ENCODE assay signal across 19 cellular contexts in the genomic region with DNA sequence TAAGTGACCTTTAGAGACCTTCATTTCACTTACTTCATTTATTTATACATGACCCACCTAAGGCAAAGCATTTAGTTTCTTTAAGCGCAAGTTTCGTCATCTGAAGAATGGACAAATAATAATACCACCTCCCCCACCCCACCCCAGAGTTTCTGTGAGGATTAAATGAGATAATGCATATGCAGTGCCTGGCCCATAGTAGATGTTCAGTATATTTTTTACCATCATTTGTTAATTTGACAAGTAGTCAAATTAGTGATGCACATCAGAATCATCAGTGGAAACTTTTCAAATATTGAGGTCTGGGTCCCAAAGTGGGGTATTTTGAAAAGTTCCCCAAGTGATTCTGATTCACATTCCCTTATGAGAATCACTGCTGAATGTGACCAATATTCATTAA.
"Had no signal": no experiment of that assay in that cellular context is flagged by ENCODE, and none has a peak within 500 bp of the region (broad histone marks: within the 10 kb centered on the region; RNA-seq: fewer than 3 reads in every experiment).

No MANE protein-coding gene starts in this region.

- H3K27me3 ChIP-seq: right atrium auricular region, suprapubic skin had no signal

- H3K36me3 ChIP-seq: right atrium auricular region, suprapubic skin, WERI-Rb-1 had no signal

- H3K27ac Mint-ChIP-seq: activated CD4-positive, alpha-beta T cell treated with anti-CD3 and anti-CD28 coated beads for 36 hours; activated CD8-positive, alpha-beta T cell treated with anti-CD3 and anti-CD28 coated beads for 36 hours; activated naive CD4-positive, alpha-beta T cell treated with anti-CD3 and anti-CD28 coated beads, Interleukin-2, amount 50 U/mL, for 72 hours; nephron had no signal

- H3K4me1 ChIP-seq: right atrium auricular region, suprapubic skin had no signal

- ATAC-seq: activated CD4-positive, alpha-beta T cell treated with anti-CD3 and anti-CD28 coated beads for 36 hours; activated CD8-positive, alpha-beta T cell treated with anti-CD3 and anti-CD28 coated beads for 36 hours; activated naive CD4-positive, alpha-beta T cell treated with anti-CD3 and anti-CD28 coated beads, Interleukin-2, amount 50 U/mL, for 72 hours; activated T-cell treated with anti-CD3 and anti-CD28 coated beads, Interleukin-2, amount 50 U/mL, for 4 hours; left ventricle myocardium superior had no signal

- H3K27ac ChIP-seq: right atrium auricular region, suprapubic skin, WERI-Rb-1 had no signal

- DNase-seq: activated CD4-positive, alpha-beta T cell treated with anti-CD3 and anti-CD28 coated beads for 36 hours; activated CD8-positive, alpha-beta T cell treated with anti-CD3 and anti-CD28 coated beads for 36 hours; activated effector memory CD4-positive, alpha-beta T cell treated with anti-CD3 and anti-CD28 coated beads, Interleukin-2, amount 50 U/mL, for 16 hours; activated T-cell treated with anti-CD3 and anti-CD28 coated beads, Interleukin-2, amount 50 U/mL, for 4 hours; amniotic stem cell; erythroblast; hippocampal formation; left ventricle myocardium superior; mesenchymal stem cell; occipital lobe; stimulated activated CD4-positive, alpha-beta T cell treated with anti-CD3 and anti-CD28 coated beads, Interleukin-15, amount 100 ng/mL, for 24 hours; stimulated activated CD4-positive, alpha-beta T cell treated with anti-CD3 and anti-CD28 coated beads, Interleukin-4, amount 100 ng/mL, for 24 hours; trophoblast cell had no signal

- H3K4me3 ChIP-seq: right atrium auricular region, suprapubic skin had no signal

- H3K9me3 ChIP-seq: right atrium auricular region, suprapubic skin had no signal

- H3K4me3 Mint-ChIP-seq: activated CD4-positive, alpha-beta T cell treated with anti-CD3 and anti-CD28 coated beads for 36 hours; activated CD8-positive, alpha-beta T cell treated with anti-CD3 and anti-CD28 coated beads for 36 hours; activated T-cell treated with anti-CD3 and anti-CD28 coated beads, Interleukin-2, amount 50 U/mL, for 4 hours; nephron had no signal

- H3K4me1 Mint-ChIP-seq: nephron had no signal

- H3K9me3 Mint-ChIP-seq: activated CD8-positive, alpha-beta T cell treated with anti-CD3 and anti-CD28 coated beads for 36 hours; activated T-cell treated with anti-CD3 and anti-CD28 coated beads, Interleukin-2, amount 50 U/mL, for 4 hours; nephron had no signal

- H3K27me3 Mint-ChIP-seq: activated CD8-positive, alpha-beta T cell treated with anti-CD3 and anti-CD28 coated beads for 36 hours; stimulated activated naive CD8-positive, alpha-beta T cell treated with anti-CD3 and anti-CD28 coated beads, Interleukin-15, Interleukin-2, amounts not matched to agents 100 ng/mL and 50 ng/mL, for 24 hours had no signal
